10 cellular contexts compared by ENCODE assay signal in genomic region chr22:44323140-44323790, GRCh38. TPM values are rescaled to one million over a fixed set of nuclear protein-coding genes. Genes with fewer than 3 reads are reported as not detected.
DNase-seq lines count a peak whose midpoint lies in the region; FAIRE-seq and TF ChIP-seq lines count a peak whose summit lies in the region.
"Not testable (repeated sequence)": the region's sequence is repeated elsewhere in the genome, so short reads cannot be mapped to it uniquely, and the experiment has no call there.
"Had no signal": no experiment of that assay in that cellular context is flagged by ENCODE, and none has a peak within 500 bp of the region (broad histone marks: within the 10 kb centered on the region; RNA-seq: fewer than 3 reads in every experiment).

No MANE protein-coding gene starts in this region.

- POLR2A ChIA-PET in HEK293 (lab: Yijun Ruan, JAX); activated CD4-positive, alpha-beta T cell treated with anti-CD3 and anti-CD28 coated beads, Interleukin-2, amount 10 ng/mL, durations not matched to agents 7 days and 5 days (lab: Charles Lee): not testable (repeated sequence)

- H3K27me3 ChIP-seq in bronchial epithelial cell (ENCODE audit: control insufficient read depth, insufficient read depth, low read length); neuronal stem cell (ENCODE audit: control insufficient read depth in 3 of 3, insufficient read depth in 3 of 3, low read depth in 1 of 3, low read length in 3 of 3): not testable (repeated sequence)

- not testable (repeated sequence) for H3K4ac ChIP-seq in neuronal stem cell (ENCODE audit: low read length)

- H3K27ac ChIP-seq in HEK293 (ENCODE audit: extremely low read depth, low read depth, low read length); neuronal stem cell (replicated peaks; ENCODE audit: low read length): not testable (repeated sequence)

- H2BK12ac ChIP-seq in neuronal stem cell (ENCODE audit: low read length) = not testable (repeated sequence)

- H3K4me1 Mint-ChIP-seq in activated CD4-positive, alpha-beta T cell treated with anti-CD3 and anti-CD28 coated beads, Interleukin-2, amount 10 ng/mL, durations not matched to agents 7 days and 5 days = not testable (repeated sequence)

- H2BK120ac ChIP-seq in neuronal stem cell (ENCODE audit: low read depth, low read length) = not testable (repeated sequence)

- FAIRE-seq in bronchial epithelial cell (lab: Jason Lieb, UNC) = peak; percentile 47
- FAIRE-seq in urothelium cell line (lab: Jason Lieb, UNC) = peak; percentile 99

- H3K79me1 ChIP-seq in neuronal stem cell (ENCODE audit: low read depth, low read length) = not testable (repeated sequence)

- not testable (repeated sequence) for H2AFZ ChIP-seq in neuronal stem cell (ENCODE audit: low read length)

- not testable (repeated sequence) for H2BK5ac ChIP-seq in neuronal stem cell (ENCODE audit: low read length)

- CTCF ChIA-PET in HEK293 (lab: Yijun Ruan, JAX) = interaction anchor here (0.9 to 1.0 kb wide), 2 partner anchors 18 to 34 kb away, joined by 3 to 4 read pairs; no protein-coding TSS in a partner anchor
- CTCF ChIA-PET in activated CD4-positive, alpha-beta T cell treated with anti-CD3 and anti-CD28 coated beads, Interleukin-2, amount 10 ng/mL, durations not matched to agents 7 days and 5 days (lab: Charles Lee) = not testable (repeated sequence)

- H3K36me3 Mint-ChIP-seq in activated CD4-positive, alpha-beta T cell treated with anti-CD3 and anti-CD28 coated beads, Interleukin-2, amount 10 ng/mL, durations not matched to agents 7 days and 5 days (ENCODE audit: low read depth) = not testable (repeated sequence)

- not testable (repeated sequence) for H4K91ac ChIP-seq in neuronal stem cell (ENCODE audit: low read depth, low read length, poor library complexity)

- H2BK15ac ChIP-seq in neuronal stem cell (ENCODE audit: low read length) = not testable (repeated sequence)

- not testable (repeated sequence) for H3K4me2 ChIP-seq in neuronal stem cell (ENCODE audit: insufficient read depth, low read length, poor library complexity, severe bottlenecking)

- H3K4me3 ChIP-seq in HEK293 (ENCODE audit: low read depth, low read length); bronchial epithelial cell (ENCODE audit: low read depth, low read length); neuronal stem cell (ENCODE audit: low read length in 2 of 2): not testable (repeated sequence)

- not testable (repeated sequence) for H3K9ac ChIP-seq in neuronal stem cell (ENCODE audit: low read depth, low read length, poor library complexity)

- H3K4me3 Mint-ChIP-seq in activated CD4-positive, alpha-beta T cell treated with anti-CD3 and anti-CD28 coated beads, Interleukin-2, amount 10 ng/mL, durations not matched to agents 7 days and 5 days = not testable (repeated sequence)

- not testable (repeated sequence) for H3K36me3 ChIP-seq in HEK293 (ENCODE audit: control insufficient read depth in 2 of 2, insufficient read depth in 1 of 2, low read length in 2 of 2); bronchial epithelial cell (ENCODE audit: control insufficient read depth, insufficient read depth, low read length); neuronal stem cell (replicated peaks in 1 of 2; ENCODE audit: control insufficient read depth in 2 of 2, insufficient read depth in 2 of 2, low read length in 2 of 2)

- not testable (repeated sequence) for H3K4me1 ChIP-seq in HEK293 (ENCODE audit: control insufficient read depth, insufficient read depth, low read length)
- H3K4me1 ChIP-seq in neuronal stem cell (ENCODE audit: control insufficient read depth in 2 of 2, insufficient read depth in 1 of 2, low read depth in 1 of 2, low read length in 2 of 2) = peaks cover 17 to 23% of the 10 kb centered on the region in 2 donors

- WGBS in neuronal stem cell (ENCODE audit: extremely low coverage in 2 of 2, insufficient read length in 2 of 2, insufficient replicate concordance in 1 of 2), 2 donors = no CpG with 5 or more reads among the region's 1 CpG

- peak overlapping the region; percentile 25 for H3K27ac Mint-ChIP-seq in activated CD4-positive, alpha-beta T cell treated with anti-CD3 and anti-CD28 coated beads, Interleukin-2, amount 10 ng/mL, durations not matched to agents 7 days and 5 days

- H3K27me3 Mint-ChIP-seq in activated CD4-positive, alpha-beta T cell treated with anti-CD3 and anti-CD28 coated beads, Interleukin-2, amount 10 ng/mL, durations not matched to agents 7 days and 5 days = peaks cover 40% of the 10 kb centered on the region

- H3K14ac ChIP-seq in neuronal stem cell (ENCODE audit: low read length) = not testable (repeated sequence)

- H2AK5ac ChIP-seq in neuronal stem cell (ENCODE audit: low read depth, low read length) = not testable (repeated sequence)

- not testable (repeated sequence) for H4K8ac ChIP-seq in neuronal stem cell (ENCODE audit: low read depth, low read length)

- not testable (repeated sequence) for TF ChIP-seq CTCF in HEK293 (tag by site-specific recombination; IDR thresholded peaks at IDR 0.05); bronchial epithelial cell (IDR thresholded peaks at IDR 0.05; ENCODE audit: insufficient read depth, low read length, severe bottlenecking)

- not testable (repeated sequence) for DNase-seq in activated CD4-positive, alpha-beta T cell treated with anti-CD3 and anti-CD28 coated beads, Interleukin-2, amount 10 ng/mL, durations not matched to agents 7 days and 5 days; bronchial epithelial cell (ENCODE audit: low read depth); neuronal stem cell (ENCODE audit: low spot score); urothelium cell line (ENCODE audit: low spot score)

- peak overlapping the region; percentile 4 for H3K23ac ChIP-seq in neuronal stem cell (ENCODE audit: low read depth, low read length, poor library complexity)

- H3K9me3 Mint-ChIP-seq in activated CD4-positive, alpha-beta T cell treated with anti-CD3 and anti-CD28 coated beads, Interleukin-2, amount 10 ng/mL, durations not matched to agents 7 days and 5 days = not testable (repeated sequence)

- not testable (repeated sequence) for H3K18ac ChIP-seq in neuronal stem cell (ENCODE audit: low read length)

- not testable (repeated sequence) for H3K9me3 ChIP-seq in HEK293 (ENCODE audit: control insufficient read depth, insufficient read depth, low read depth, low read length); neuronal stem cell (replicated peaks in 1 of 2; ENCODE audit: control insufficient read depth in 2 of 2, insufficient read depth in 1 of 2, low read depth in 1 of 2, low read length in 2 of 2)

TF ChIP-seq in HEK293, 187 proteins besides CTCF, POLR2A, EP300 and RAD21:
- TF ChIP-seq ZNF366 (tag by site-specific recombination; conservative IDR thresholded peaks at IDR 0.05) = peak; percentile 90
- TF ChIP-seq ZBTB17 (tag by site-specific recombination; IDR thresholded peaks at IDR 0.05) = peak; percentile 95
- TF ChIP-seq EGR2 (tag by site-specific recombination; IDR thresholded peaks at IDR 0.05; ENCODE audit: low read depth) = peak; percentile 33; the same call in 1 of the 2 replicates

RNA-seq across cellular contexts. Expression of gene SHISAL1, which starts 10.5 kb away (rescaled TPM):
- total RNA-seq in activated CD4-positive, alpha-beta T cell treated with anti-CD3 and anti-CD28 coated beads, Interleukin-2, amount 10 ng/mL, durations not matched to agents 7 days and 5 days = not detected
- total RNA-seq in bronchial epithelial cell = under 0.01 and 0.26 TPM in 2 replicates
- 3.6 TPM for polyA plus RNA-seq in neuronal stem cell (2013, experiment 1 of 2)
- 3.6 TPM for polyA plus RNA-seq in neuronal stem cell (2013, experiment 2 of 2)
- total RNA-seq: CD4-positive, alpha-beta memory T cell; CD4-positive, CD25-positive, alpha-beta regulatory T cell; CD8-positive, alpha-beta memory T cell; GM12878 had no signal
- polyA plus RNA-seq: CD14-positive monocyte; CD4-positive, alpha-beta memory T cell; CD4-positive, CD25-positive, alpha-beta regulatory T cell; CD8-positive, alpha-beta memory T cell; GM12878 had no signal
